9 cellular contexts compared by ENCODE assay signal in the genomic region with DNA sequence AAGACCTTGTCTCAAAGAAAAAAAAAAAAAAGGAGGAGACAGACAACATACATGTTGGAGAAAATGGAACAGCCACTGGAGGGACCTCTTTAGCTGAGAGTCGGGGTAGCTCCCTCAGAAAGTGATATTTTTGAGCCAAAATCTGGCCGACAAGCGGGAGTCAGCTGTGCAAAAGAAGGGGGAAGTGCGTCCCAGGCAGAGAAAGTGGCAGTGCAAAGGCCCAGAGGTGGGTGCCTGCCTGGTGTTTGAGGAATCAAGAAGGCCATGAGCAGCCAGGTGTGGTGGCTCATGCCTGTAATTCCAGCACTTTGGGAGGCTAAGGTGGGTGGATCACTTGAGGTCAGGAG. TPM values are rescaled to one million over a fixed set of nuclear protein-coding genes. Genes with fewer than 3 reads are reported as not detected.
A peak's percentile ranks its signal among the peaks of the same experiment; 100 is the strongest.
DNase-seq lines count a peak whose midpoint lies in the region; ATAC-seq and TF ChIP-seq lines count a peak whose summit lies in the region.
"Had no signal": no experiment of that assay in that cellular context is flagged by ENCODE, and none has a peak within 500 bp of the region (broad histone marks: within the 10 kb centered on the region; RNA-seq: fewer than 3 reads in every experiment).

No MANE protein-coding gene starts in this region.

- no peaks in the 10 kb centered on the region for H3K36me3 Mint-ChIP-seq in activated T-helper 1 cell treated with anti-CD3 and anti-CD28 coated beads, Interleukin-12 subunit alpha, Interleukin-12 subunit beta, Interleukin-2, Interleukin-4 antibody, amounts not matched to agents 30 ng/mL and 10 ng/mL and 1 ng/mL, durations not matched to agents 14 hours and 24 hours and 36 hours (ENCODE audit: low read depth)

- TF ChIP-seq RAD21 in HCT116 (IDR thresholded peaks at IDR 0.05; ENCODE audit: low read depth): no peak

- H3K9me3 ChIP-seq in HCT116 (ENCODE audit: control insufficient read depth in 1 of 2, insufficient read depth in 1 of 2, low read depth in 1 of 2, low read length in 2 of 2) (no peaks in the 10 kb centered on the region), mucosa of descending colon (no peaks in the 10 kb centered on the region)
- H3K9me3 ChIP-seq: adrenal gland had no signal

- H3K27me3 Mint-ChIP-seq in activated T-helper 1 cell treated with anti-CD3 and anti-CD28 coated beads, Interleukin-12 subunit alpha, Interleukin-12 subunit beta, Interleukin-2, Interleukin-4 antibody, amounts not matched to agents 30 ng/mL and 10 ng/mL and 1 ng/mL, durations not matched to agents 14 hours and 24 hours and 36 hours (ENCODE audit: insufficient read depth): no peaks in the 10 kb centered on the region

- no peak overlapping the region for H3K27ac Mint-ChIP-seq in activated T-helper 1 cell treated with anti-CD3 and anti-CD28 coated beads, Interleukin-12 subunit alpha, Interleukin-12 subunit beta, Interleukin-2, Interleukin-4 antibody, amounts not matched to agents 30 ng/mL and 10 ng/mL and 1 ng/mL, durations not matched to agents 14 hours and 24 hours and 36 hours

- no peak overlapping the region for H2AFZ ChIP-seq in HCT116 (ENCODE audit: low read depth, low read length, poor library complexity, severe bottlenecking)

- CTCF ChIA-PET in HCT116 (lab: Charles Lee): interaction anchor here (1.0 to 1.9 kb wide), 3 partner anchors 32 to 295 kb away, joined by 3 to 5 read pairs (median 4); no protein-coding TSS in a partner anchor

- no peak overlapping the region for H3K27ac ChIP-seq in HCT116 (ENCODE audit: low read depth, low read length)
- H3K27ac ChIP-seq: adrenal gland had no signal

- no peaks in the 10 kb centered on the region for H3K9me3 Mint-ChIP-seq in activated T-helper 1 cell treated with anti-CD3 and anti-CD28 coated beads, Interleukin-12 subunit alpha, Interleukin-12 subunit beta, Interleukin-2, Interleukin-4 antibody, amounts not matched to agents 30 ng/mL and 10 ng/mL and 1 ng/mL, durations not matched to agents 14 hours and 24 hours and 36 hours

- POLR2A ChIA-PET in HCT116 (lab: Charles Lee): interaction anchor here (0.6 to 2.2 kb wide), 2 partner anchors 10 to 19 kb away, joined by 3 to 14 read pairs; no protein-coding TSS in a partner anchor

- no peaks in the 10 kb centered on the region for H3K9me2 ChIP-seq in HCT116 (ENCODE audit: insufficient read depth)

- H3K4me1 Mint-ChIP-seq in activated T-helper 1 cell treated with anti-CD3 and anti-CD28 coated beads, Interleukin-12 subunit alpha, Interleukin-12 subunit beta, Interleukin-2, Interleukin-4 antibody, amounts not matched to agents 30 ng/mL and 10 ng/mL and 1 ng/mL, durations not matched to agents 14 hours and 24 hours and 36 hours (ENCODE audit: low read depth): peaks cover 33% of the 10 kb centered on the region

- 0 out of 6 replicates have a peak, but pooled peaks of 2 of the 3 experiments have one; percentile 10 to 19 for TF ChIP-seq CTCF in HCT116 (IDR thresholded peaks at IDR 0.05 in 2 of 3, conservative IDR thresholded peaks at IDR 0.05 in 1 of 3; ENCODE audit: borderline replicate concordance in 1 of 3, insufficient read depth in 1 of 3, low read depth in 2 of 3, low read length in 2 of 3)
- no peak for TF ChIP-seq CTCF in mucosa of descending colon (IDR thresholded peaks at IDR 0.05)

- intact Hi-C loops in HCT116 (cut with micrococcal nuclease) (no loop called here), mucosa of descending colon (cut with DNase I, micrococcal nuclease) (no loop called here)
- intact Hi-C loops in activated T-helper 1 cell treated with anti-CD3 and anti-CD28 coated beads, Interleukin-12 subunit alpha, Interleukin-12 subunit beta, Interleukin-2, Interleukin-4 antibody, amounts not matched to agents 30 ng/mL and 10 ng/mL and 1 ng/mL, durations not matched to agents 14 hours and 24 hours and 36 hours (cut with micrococcal nuclease): no loop called here

- BruUV-seq in HCT116 (replicated peaks; lab: Mats Ljungman, UMichigan): no TSS peak

- TF ChIP-seq POLR2A in HCT116 (IDR thresholded peaks at IDR 0.05; ENCODE audit: borderline replicate concordance, extremely low read depth, insufficient read depth, insufficient read length): no peak

- H3K4me1 ChIP-seq in HCT116 (ENCODE audit: control insufficient read depth in 1 of 2, insufficient read depth in 2 of 2, low read length in 2 of 2) (peaks cover 13 to 32% of the 10 kb centered on the region in 2 experiments), mucosa of descending colon (ENCODE audit: low read depth) (peaks cover 10% of the 10 kb centered on the region)

- ATAC-seq in HCT116 (no peak), mucosa of descending colon (no peak), GM19328 (IDR thresholded peaks at IDR 0.05; ENCODE audit: unreplicated experiment) (no peak)
- ATAC-seq: Panc1 had no signal

- no peaks in the 10 kb centered on the region for H4K20me1 ChIP-seq in HCT116 (ENCODE audit: insufficient read depth)

- peak overlapping the region; percentile 88 for H3K4me3 Mint-ChIP-seq in activated T-helper 1 cell treated with anti-CD3 and anti-CD28 coated beads, Interleukin-12 subunit alpha, Interleukin-12 subunit beta, Interleukin-2, Interleukin-4 antibody, amounts not matched to agents 30 ng/mL and 10 ng/mL and 1 ng/mL, durations not matched to agents 14 hours and 24 hours and 36 hours

- H3K79me2 ChIP-seq in HCT116 (ENCODE audit: insufficient read depth, low read length): no peaks in the 10 kb centered on the region

- no peak overlapping the region for H3K9ac ChIP-seq in HCT116 (ENCODE audit: low read length)

- no peaks in the 10 kb centered on the region for H3K36me3 ChIP-seq in HCT116 (ENCODE audit: control insufficient read depth in 1 of 2, insufficient read depth in 2 of 2, low read length in 2 of 2)
- H3K36me3 ChIP-seq in mucosa of descending colon (ENCODE audit: low read depth): no peaks in the 10 kb centered on the region
- H3K36me3 ChIP-seq: adrenal gland had no signal

- H3K4me2 ChIP-seq in HCT116 (ENCODE audit: low read length): peak overlapping the region; percentile 87; the same call in 1 of the 2 replicates

- DNase-seq in COLO829 (ENCODE audit: low spot score): peak; percentile 6
- no peak for DNase-seq in HCT116 (ENCODE audit: low read depth, low spot score)
- DNase-seq in activated T-helper 1 cell treated with anti-CD3 and anti-CD28 coated beads, Interleukin-12 subunit alpha, Interleukin-12 subunit beta, Interleukin-2, Interleukin-4 antibody, amounts not matched to agents 30 ng/mL and 10 ng/mL and 1 ng/mL, durations not matched to agents 14 hours and 24 hours and 36 hours (ENCODE audit: low spot score): no peak
- peak in 2 of 3 donors; percentile 24 to 28 for DNase-seq in mucosa of descending colon
- no peak for DNase-seq in H4 (ENCODE audit: low spot score)
- DNase-seq in cerebellar nuclear complex (lab: John Stamatoyannopoulos, UW): no peak
- DNase-seq: adrenal gland had no signal

- RAD21 ChIA-PET in HCT116 (lab: Charles Lee; ENCODE audit: low non-redundant PET in 1 of 2, low total read pairs in 2 of 2, uncharacterized antibody in 2 of 2, unreplicated experiment in 2 of 2): no interaction called here

- H3K27me3 ChIP-seq in HCT116 (ENCODE audit: insufficient read depth, low read length): no peaks in the 10 kb centered on the region
- H3K27me3 ChIP-seq: adrenal gland had no signal

- H3K4me3 ChIP-seq in HCT116 (replicated peaks in 1 of 2; ENCODE audit: low read depth in 1 of 2, low read length in 2 of 2) (no peak overlapping the region), mucosa of descending colon (no peak overlapping the region)
- H3K4me3 ChIP-seq: adrenal gland had no signal

TF ChIP-seq in HCT116, 20 proteins besides CTCF, POLR2A, EP300 and RAD21 (continues in another document):
- TF ChIP-seq FOSL1 (IDR thresholded peaks at IDR 0.05; ENCODE audit: low read depth): no peak
- TF ChIP-seq, protein P1, sequence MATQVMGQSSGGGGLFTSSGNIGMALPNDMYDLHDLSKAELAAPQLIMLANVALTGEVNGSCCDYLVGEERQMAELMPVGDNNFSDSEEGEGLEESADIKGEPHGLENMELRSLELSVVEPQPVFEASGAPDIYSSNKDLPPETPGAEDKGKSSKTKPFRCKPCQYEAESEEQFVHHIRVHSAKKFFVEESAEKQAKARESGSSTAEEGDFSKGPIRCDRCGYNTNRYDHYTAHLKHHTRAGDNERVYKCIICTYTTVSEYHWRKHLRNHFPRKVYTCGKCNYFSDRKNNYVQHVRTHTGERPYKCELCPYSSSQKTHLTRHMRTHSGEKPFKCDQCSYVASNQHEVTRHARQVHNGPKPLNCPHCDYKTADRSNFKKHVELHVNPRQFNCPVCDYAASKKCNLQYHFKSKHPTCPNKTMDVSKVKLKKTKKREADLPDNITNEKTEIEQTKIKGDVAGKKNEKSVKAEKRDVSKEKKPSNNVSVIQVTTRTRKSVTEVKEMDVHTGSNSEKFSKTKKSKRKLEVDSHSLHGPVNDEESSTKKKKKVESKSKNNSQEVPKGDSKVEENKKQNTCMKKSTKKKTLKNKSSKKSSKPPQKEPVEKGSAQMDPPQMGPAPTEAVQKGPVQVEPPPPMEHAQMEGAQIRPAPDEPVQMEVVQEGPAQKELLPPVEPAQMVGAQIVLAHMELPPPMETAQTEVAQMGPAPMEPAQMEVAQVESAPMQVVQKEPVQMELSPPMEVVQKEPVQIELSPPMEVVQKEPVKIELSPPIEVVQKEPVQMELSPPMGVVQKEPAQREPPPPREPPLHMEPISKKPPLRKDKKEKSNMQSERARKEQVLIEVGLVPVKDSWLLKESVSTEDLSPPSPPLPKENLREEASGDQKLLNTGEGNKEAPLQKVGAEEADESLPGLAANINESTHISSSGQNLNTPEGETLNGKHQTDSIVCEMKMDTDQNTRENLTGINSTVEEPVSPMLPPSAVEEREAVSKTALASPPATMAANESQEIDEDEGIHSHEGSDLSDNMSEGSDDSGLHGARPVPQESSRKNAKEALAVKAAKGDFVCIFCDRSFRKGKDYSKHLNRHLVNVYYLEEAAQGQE (IDR thresholded peaks at IDR 0.05; ENCODE audit: low read depth): no peak
- TF ChIP-seq, protein P2, sequence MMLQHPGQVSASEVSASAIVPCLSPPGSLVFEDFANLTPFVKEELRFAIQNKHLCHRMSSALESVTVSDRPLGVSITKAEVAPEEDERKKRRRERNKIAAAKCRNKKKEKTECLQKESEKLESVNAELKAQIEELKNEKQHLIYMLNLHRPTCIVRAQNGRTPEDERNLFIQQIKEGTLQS (IDR thresholded peaks at IDR 0.05): no peak

RNA-seq across cellular contexts. Expression of a gene that starts 6.1 kb away (rescaled TPM):
- total RNA-seq in HCT116 (2021; ENCODE audit: unreplicated experiment) (30.1 TPM), mucosa of descending colon (10 to 100 TPM; 12.2 to 32.5 (median 16.8) TPM)
- 17.8 and 19.2 TPM in 2 replicates for polyA plus RNA-seq in HCT116 (2012)
- total RNA-seq in activated T-helper 1 cell treated with anti-CD3 and anti-CD28 coated beads, Interleukin-12 subunit alpha, Interleukin-12 subunit beta, Interleukin-2, Interleukin-4 antibody, amounts not matched to agents 30 ng/mL and 10 ng/mL and 1 ng/mL, durations not matched to agents 14 hours and 24 hours and 36 hours: 22.1 and 22.6 TPM in 2 replicates
- 2.8 and 7.6 TPM in 2 replicates for total RNA-seq in H4 (2014; rRNA removed; shearing (Covaris generic))

RNA-seq across cellular contexts. Expression of a gene that starts 19.8 kb away (rescaled TPM):
- total RNA-seq in HCT116 (2021; ENCODE audit: unreplicated experiment): 1,685 TPM
- 8.8 and 29.6 TPM in 2 replicates for polyA plus RNA-seq in HCT116 (2012)
- total RNA-seq in activated T-helper 1 cell treated with anti-CD3 and anti-CD28 coated beads, Interleukin-12 subunit alpha, Interleukin-12 subunit beta, Interleukin-2, Interleukin-4 antibody, amounts not matched to agents 30 ng/mL and 10 ng/mL and 1 ng/mL, durations not matched to agents 14 hours and 24 hours and 36 hours: 2,178 and 3,041 TPM in 2 replicates
- total RNA-seq in mucosa of descending colon: 1,000 to 10,000 TPM; 2,195 to 6,222 (median 2,378) TPM
- not detected in 2 replicates for total RNA-seq in H4 (2014; rRNA removed; shearing (Covaris generic))
- polyA plus RNA-seq: adrenal gland had no signal

Comparison
In these comparisons a context has a peak if more than half of its experiments do, and no peak if none do; other contexts are left out.
1. DNase-seq: peak in COLO829 (single experiment) and mucosa of descending colon (2 of 3); none in HCT116 (single experiment), activated T-helper 1 cell treated with anti-CD3 and anti-CD28 coated beads, Interleukin-12 subunit alpha, Interleukin-12 subunit beta, Interleukin-2, Interleukin-4 antibody, amounts not matched to agents 30 ng/mL and 10 ng/mL and 1 ng/mL, durations not matched to agents 14 hours and 24 hours and 36 hours (single experiment), H4 (single experiment) and cerebellar nuclear complex (0 of 2).
2. RNA of a gene that starts 19.8 kb away (total RNA-seq): 2,178 to 3,041 TPM in activated T-helper 1 cell treated with anti-CD3 and anti-CD28 coated beads, Interleukin-12 subunit alpha, Interleukin-12 subunit beta, Interleukin-2, Interleukin-4 antibody, amounts not matched to agents 30 ng/mL and 10 ng/mL and 1 ng/mL, durations not matched to agents 14 hours and 24 hours and 36 hours, 2,195 to 6,222 TPM in mucosa of descending colon and 1,685 TPM in HCT116 (single experiment); not detected in H4; every median in the first group is over 1,000 times any median in the second.